16 cellular contexts compared by ENCODE assay signal in genomic region chr15:62450061-62450460, GRCh38. TPM values are rescaled to one million over a fixed set of nuclear protein-coding genes. Genes with fewer than 3 reads are reported as not detected.
DNase-seq lines count a peak whose midpoint lies in the region; ATAC-seq and TF ChIP-seq lines count a peak whose summit lies in the region.
"Had no signal": no experiment of that assay in that cellular context is flagged by ENCODE, and none has a peak within 500 bp of the region (broad histone marks: within the 10 kb centered on the region; RNA-seq: fewer than 3 reads in every experiment).

No MANE protein-coding gene starts in this region.

- H3K4me3 Mint-ChIP-seq in nephron (no peak overlapping the region), T-helper 17 cell (no peak overlapping the region)
- H3K4me3 Mint-ChIP-seq: CD8-positive, alpha-beta memory T cell; IgD-negative memory B cell had no signal

- TF ChIP-seq CTCF in epithelial cell of proximal tubule (conservative IDR thresholded peaks at IDR 0.05; ENCODE audit: low read depth, low read length), result peak; percentile 19
- TF ChIP-seq CTCF in nephron (IDR thresholded peaks at IDR 0.05; ENCODE audit: unreplicated experiment in 3 of 3), result no peak
- no peak for TF ChIP-seq CTCF in sigmoid colon (IDR thresholded peaks at IDR 0.05)

- H3K4me3 ChIP-seq in epithelial cell of proximal tubule (ENCODE audit: low read depth, low read length) (no peak overlapping the region), sigmoid colon (no peak overlapping the region)
- H3K4me3 ChIP-seq: A549, BLaER1, GM12878, GM23248 had no signal

- no peak for ATAC-seq in T-helper 17 cell
- ATAC-seq: A549, GM12878, HCT116 had no signal

- TF ChIP-seq EP300 in sigmoid colon (IDR thresholded peaks at IDR 0.05), result no peak

- no peaks in the 10 kb centered on the region for H3K9me3 Mint-ChIP-seq in nephron
- H3K9me3 Mint-ChIP-seq: CD8-positive, alpha-beta memory T cell had no signal

- H3K27ac Mint-ChIP-seq in nephron, result peak overlapping the region; percentile 38 to 67 (median 43)
- H3K27ac Mint-ChIP-seq in T-helper 17 cell, result no peak overlapping the region
- H3K27ac Mint-ChIP-seq: CD8-positive, alpha-beta memory T cell; IgD-negative memory B cell had no signal

- TF ChIP-seq POLR2A in sigmoid colon (IDR thresholded peaks at IDR 0.05), result no peak

- DNase-seq in HK-2 (ENCODE audit: unreplicated experiment), result peak; percentile 16
- no peak for DNase-seq in epithelial cell of proximal tubule (ENCODE audit: low read depth)
- no peak for DNase-seq in T-helper 17 cell
- no peak for DNase-seq in sigmoid colon
- no peak for DNase-seq in occipital lobe (lab: John Stamatoyannopoulos, UW)
- DNase-seq: Calu3; CD8-positive, alpha-beta memory T cell; DMS 273 treated with DMSO at 0.1 percent for 48 hours; DMS79; GM23248 had no signal

- no peaks in the 10 kb centered on the region for H3K27me3 ChIP-seq in sigmoid colon
- H3K27me3 ChIP-seq: BLaER1 had no signal

- intact Hi-C loops in sigmoid colon (cut with DNase I), result no loop called here

- H3K27me3 Mint-ChIP-seq in nephron (ENCODE audit: low read depth) (no peaks in the 10 kb centered on the region), T-helper 17 cell (peaks cover 21% of the 10 kb centered on the region)

- WGBS in sigmoid colon, 2 donors, result 95% methylated on average over 10 of the region's 10 CpGs

- H3K27ac ChIP-seq in sigmoid colon, result no peak overlapping the region
- H3K27ac ChIP-seq: A549, BLaER1, GM23248 had no signal

- H3K36me3 Mint-ChIP-seq in nephron (ENCODE audit: low read depth), result no peaks in the 10 kb centered on the region
- no peaks in the 10 kb centered on the region for H3K36me3 Mint-ChIP-seq in T-helper 17 cell (ENCODE audit: low read depth)
- H3K36me3 Mint-ChIP-seq: CD8-positive, alpha-beta memory T cell; IgD-negative memory B cell had no signal

- H3K36me3 ChIP-seq in sigmoid colon, result no peaks in the 10 kb centered on the region
- H3K36me3 ChIP-seq: BLaER1 had no signal

- H3K9me3 ChIP-seq in T-helper 17 cell (ENCODE audit: control insufficient read depth, low read length, poor library complexity, severe bottlenecking), result no peaks in the 10 kb centered on the region
- H3K9me3 ChIP-seq in sigmoid colon, result no peaks in the 10 kb centered on the region
- H3K9me3 ChIP-seq: A549, BLaER1 had no signal

- H3K4me1 Mint-ChIP-seq in nephron, result peaks cover 64% of the 10 kb centered on the region
- H3K4me1 Mint-ChIP-seq in T-helper 17 cell, result no peaks in the 10 kb centered on the region
- H3K4me1 Mint-ChIP-seq: CD8-positive, alpha-beta memory T cell; IgD-negative memory B cell had no signal

- H3K4me1 ChIP-seq in sigmoid colon, result peaks cover 5 to 45% (median 29%) of the 10 kb centered on the region in 4 donors
- H3K4me1 ChIP-seq: A549, BLaER1 had no signal

RNA-seq across cellular contexts. Expression of gene TLN2, which starts 59.7 kb away (rescaled TPM):
- total RNA-seq in epithelial cell of proximal tubule, result 8.2 and 13.0 TPM in 2 replicates
- total RNA-seq in T-helper 17 cell, result under 1 TPM; 0.65 to 0.87 TPM
- total RNA-seq in sigmoid colon, result 10 to 100 TPM in 3 of 4 donors, 1 to 10 TPM in 1; 9.8 to 35.2 (median 15.4) TPM
- 10 to 100 TPM in 1 of 3 donors, 1 to 10 TPM in 2; 5.4 to 10.8 (median 6.9) TPM for polyA plus RNA-seq in sigmoid colon
- total RNA-seq in occipital lobe, result 36.7 TPM
